15 cellular contexts compared by ENCODE assay signal in the genomic region with DNA sequence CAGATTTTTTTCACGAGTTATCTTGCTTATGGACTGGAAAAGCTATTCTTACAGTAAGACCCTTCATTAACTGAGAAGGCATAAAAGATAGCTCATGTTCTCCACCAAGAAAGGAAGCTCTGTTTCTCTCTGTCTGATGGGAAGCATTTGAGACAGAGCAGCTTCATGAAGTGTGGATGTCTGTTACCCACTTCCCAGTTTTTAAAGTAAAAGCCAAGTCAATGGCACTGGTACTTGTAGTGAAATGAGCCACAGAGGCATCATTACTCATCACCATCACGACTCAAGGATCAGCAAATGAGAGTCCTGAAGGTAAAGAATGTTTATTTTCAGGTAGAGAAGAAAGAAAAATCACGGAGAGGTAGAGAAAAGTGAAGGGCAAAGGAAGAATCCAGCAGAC.
DNase-seq lines count a peak whose midpoint lies in the region; ATAC-seq, FAIRE-seq and TF ChIP-seq lines count a peak whose summit lies in the region.
"Had no signal": no experiment of that assay in that cellular context is flagged by ENCODE, and none has a peak within 500 bp of the region (broad histone marks: within the 10 kb centered on the region; RNA-seq: fewer than 3 reads in every experiment).

No MANE protein-coding gene starts in this region.

- TF ChIP-seq POLR2A in GM12878 (IDR thresholded peaks at IDR 0.05; ENCODE audit: low read depth, low read length) = no peak

- SMC1A ChIA-PET in GM12878 (lab: Charles Lee; ENCODE audit: uncharacterized antibody, unreplicated experiment) = interaction anchor here (1.0 to 7.9 kb wide), 23 partner anchors 9 to 510 kb away, joined by 3 to 321 read pairs (median 17); no protein-coding TSS in a partner anchor

- intact Hi-C loops in GM12878 (cut with micrococcal nuclease; ENCODE audit: unreplicated experiment) (loop anchor here (5.0 kb wide), 1 partner anchor 42 kb away; no protein-coding TSS in a partner anchor), upper lobe of right lung (cut with DNase I) (no loop called here)

- WGBS in GM12878 (ENCODE audit: insufficient coverage, insufficient replicate concordance, low lambda C conversion rate, missing lambda C conversion rate) = 49% methylated on average over 3 of the region's 3 CpGs

- no peaks in the 10 kb centered on the region for H3K27me3 Mint-ChIP-seq in activated naive CD8-positive, alpha-beta T cell treated with anti-CD3 and anti-CD28 coated beads for 36 hours
- no peaks in the 10 kb centered on the region for H3K27me3 Mint-ChIP-seq in activated naive CD8-positive, alpha-beta T cell treated with anti-CD3 and anti-CD28 coated beads, Interleukin-2, amount 50 U/mL, for 24 hours
- H3K27me3 Mint-ChIP-seq: central memory CD8-positive, alpha-beta T cell had no signal

- CTCF ChIA-PET in GM12878 (lab: Yijun Ruan, JAX) = interaction anchor here (0.8 to 5.7 kb wide), 11 partner anchors 14 to 99 kb away, joined by 3 to 73 read pairs (median 5); no protein-coding TSS in a partner anchor

- in situ Hi-C loops in GM12878 (cut with MboI) = no loop called here

- no peak for ATAC-seq in activated naive CD8-positive, alpha-beta T cell treated with anti-CD3 and anti-CD28 coated beads, Interleukin-2, amount 50 U/mL, for 24 hours
- ATAC-seq in GM12878 (no peak), upper lobe of right lung (no peak), GM21381 (IDR thresholded peaks at IDR 0.05; ENCODE audit: unreplicated experiment) (no peak)

- DNase-seq in activated naive CD8-positive, alpha-beta T cell treated with anti-CD3 and anti-CD28 coated beads for 36 hours = no peak
- no peak for DNase-seq in activated naive CD8-positive, alpha-beta T cell treated with anti-CD3 and anti-CD28 coated beads, Interleukin-2, amount 50 U/mL, for 24 hours
- DNase-seq in GM12878 (ENCODE audit: low read depth, low spot score) = no peak
- DNase-seq in midbrain (lab: John Stamatoyannopoulos, UW) = peak; percentile 29
- no peak for DNase-seq in upper lobe of right lung
- no peak for DNase-seq in activated CD4-positive, CD25-positive, alpha-beta regulatory T cell (lab: John Stamatoyannopoulos, UW)
- DNase-seq in stimulated activated naive CD4-positive, alpha-beta T cell (lab: John Stamatoyannopoulos, UW) = no peak
- DNase-seq: ACHN; activated CD4-positive, alpha-beta T cell treated with anti-CD3 and anti-CD28 coated beads for 1 hour; DND-41; NCI-H2171 had no signal

- H3K4me1 Mint-ChIP-seq in activated naive CD8-positive, alpha-beta T cell treated with anti-CD3 and anti-CD28 coated beads for 36 hours = peaks cover 23% of the 10 kb centered on the region
- peaks cover 48% of the 10 kb centered on the region for H3K4me1 Mint-ChIP-seq in activated naive CD8-positive, alpha-beta T cell treated with anti-CD3 and anti-CD28 coated beads, Interleukin-2, amount 50 U/mL, for 24 hours
- H3K4me1 Mint-ChIP-seq: central memory CD8-positive, alpha-beta T cell had no signal

- no TSS peak for BruUV-seq in GM12878 (replicated peaks; lab: Mats Ljungman, UMichigan)

- peak overlapping the region; percentile 22; the same call in 1 of the 2 replicates for H2AFZ ChIP-seq in GM12878 (ENCODE audit: control insufficient read depth, low read depth, low read length)

- no peaks in the 10 kb centered on the region for H3K9me3 Mint-ChIP-seq in activated naive CD8-positive, alpha-beta T cell treated with anti-CD3 and anti-CD28 coated beads for 36 hours
- H3K9me3 Mint-ChIP-seq in activated naive CD8-positive, alpha-beta T cell treated with anti-CD3 and anti-CD28 coated beads, Interleukin-2, amount 50 U/mL, for 24 hours = no peaks in the 10 kb centered on the region
- H3K9me3 Mint-ChIP-seq: activated T-helper 2 cell treated with anti-CD3 and anti-CD28 coated beads, Interferon-gamma antibody, Interleukin-2, Interleukin-4, amounts not matched to agents 10 μg/mL and 5 μg/mL and 100 μg/mL, durations not matched to agents 14 hours and 24 hours and 36 hours; central memory CD8-positive, alpha-beta T cell had no signal

- no peaks in the 10 kb centered on the region for H4K20me1 ChIP-seq in GM12878 (ENCODE audit: control insufficient read depth, insufficient read depth)

- RAD21 ChIA-PET in GM12878 (lab: Charles Lee; ENCODE audit: unreplicated experiment) = interaction anchor here (0.6 to 13.1 kb wide), 21 partner anchors 8 to 481 kb away, joined by 3 to 343 read pairs (median 6); no protein-coding TSS in a partner anchor

- no peak overlapping the region for H3K9ac ChIP-seq in GM12878 (ENCODE audit: control insufficient read depth, insufficient read depth, low read length)

- peaks cover 67% of the 10 kb centered on the region for H3K4me1 ChIP-seq in GM12878 (ENCODE audit: control insufficient read depth, insufficient read depth, low read length)
- H3K4me1 ChIP-seq in upper lobe of right lung = peaks cover 16% of the 10 kb centered on the region

- H3K27me3 ChIP-seq in GM12878 (replicated peaks in 1 of 2; ENCODE audit: control insufficient read depth in 2 of 2, insufficient read depth in 2 of 2, low read length in 1 of 2) (no peaks in the 10 kb centered on the region), upper lobe of right lung (no peaks in the 10 kb centered on the region)

- no peak for FAIRE-seq in GM12878 (lab: Jason Lieb, UNC)

- no peak for TF ChIP-seq EP300 in GM12878 (IDR thresholded peaks at IDR 0.05; ENCODE audit: borderline replicate concordance in 1 of 2, control insufficient read depth in 1 of 2, low read depth in 2 of 2, low read length in 2 of 2)

- no peak for TF ChIP-seq RAD21 in GM12878 (IDR thresholded peaks at IDR 0.05; ENCODE audit: insufficient read depth, low read depth, low read length)

- H3K4me3 ChIP-seq in GM12878 = no peak overlapping the region
- H3K4me3 ChIP-seq in upper lobe of right lung = no peak overlapping the region
- H3K4me3 ChIP-seq: lung had no signal

- peaks cover 4% of the 10 kb centered on the region for H3K36me3 Mint-ChIP-seq in activated naive CD8-positive, alpha-beta T cell treated with anti-CD3 and anti-CD28 coated beads for 36 hours
- H3K36me3 Mint-ChIP-seq in activated naive CD8-positive, alpha-beta T cell treated with anti-CD3 and anti-CD28 coated beads, Interleukin-2, amount 50 U/mL, for 24 hours (ENCODE audit: low read depth) = no peaks in the 10 kb centered on the region

- peak overlapping the region; percentile 59 for H3K27ac ChIP-seq in GM12878 (ENCODE audit: control insufficient read depth, insufficient read depth)
- H3K27ac ChIP-seq in upper lobe of right lung = peak overlapping the region; percentile 21

- no peaks in the 10 kb centered on the region for H3K9me3 ChIP-seq in GM12878 (replicated peaks; ENCODE audit: control insufficient read depth, insufficient read depth, low read length)
- H3K9me3 ChIP-seq in upper lobe of right lung = no peaks in the 10 kb centered on the region

- H3K27ac Mint-ChIP-seq in activated naive CD8-positive, alpha-beta T cell treated with anti-CD3 and anti-CD28 coated beads for 36 hours = peak overlapping the region; percentile 30
- H3K27ac Mint-ChIP-seq in activated naive CD8-positive, alpha-beta T cell treated with anti-CD3 and anti-CD28 coated beads, Interleukin-2, amount 50 U/mL, for 24 hours = no peak overlapping the region
- H3K27ac Mint-ChIP-seq: activated T-helper 2 cell treated with anti-CD3 and anti-CD28 coated beads, Interferon-gamma antibody, Interleukin-2, Interleukin-4, amounts not matched to agents 10 μg/mL and 5 μg/mL and 100 μg/mL, durations not matched to agents 14 hours and 24 hours and 36 hours had no signal

- H3K36me3 ChIP-seq in GM12878 (ENCODE audit: control insufficient read depth in 2 of 2, insufficient read depth in 2 of 2, low read length in 1 of 2) (no peaks in the 10 kb centered on the region), upper lobe of right lung (no peaks in the 10 kb centered on the region)

- TF ChIP-seq CTCF in GM12878 (IDR thresholded peaks at IDR 0.05 in 2 of 3, conservative IDR thresholded peaks at IDR 0.05 in 1 of 3; ENCODE audit: control insufficient read depth in 2 of 3, extremely low read depth in 1 of 3, insufficient read depth in 1 of 3, low read depth in 3 of 3, low read length in 3 of 3) = no peak
- no peak for TF ChIP-seq CTCF in upper lobe of right lung (IDR thresholded peaks at IDR 0.05)

- 0 out of 2 replicates have a peak overlapping the region, but pooled peaks have one; percentile 15 for H3K4me2 ChIP-seq in GM12878 (ENCODE audit: control insufficient read depth, insufficient read depth)

- H3K79me2 ChIP-seq in GM12878 (ENCODE audit: control insufficient read depth, insufficient read depth, low read length) = no peaks in the 10 kb centered on the region; the same call in 1 of the 2 replicates

- POLR2A ChIA-PET in GM12878 (lab: Charles Lee) = interaction anchor here (0.6 to 7.8 kb wide), 18 partner anchors 9 to 506 kb away, joined by 3 to 141 read pairs (median 5); partner anchors contain the start of gene ZFP36L1

- no peak overlapping the region for H3K4me3 Mint-ChIP-seq in activated naive CD8-positive, alpha-beta T cell treated with anti-CD3 and anti-CD28 coated beads for 36 hours
- no peak overlapping the region for H3K4me3 Mint-ChIP-seq in activated naive CD8-positive, alpha-beta T cell treated with anti-CD3 and anti-CD28 coated beads, Interleukin-2, amount 50 U/mL, for 24 hours
- H3K4me3 Mint-ChIP-seq: central memory CD8-positive, alpha-beta T cell had no signal

TF ChIP-seq in GM12878, 131 proteins besides CTCF, POLR2A, EP300 and RAD21 (continues in another document):
- TF ChIP-seq SPI1 (IDR thresholded peaks at IDR 0.05; ENCODE audit: borderline replicate concordance, insufficient read depth, low read depth, low read length) = peak; percentile 74
- peak; percentile 25 to 61; a peak in 3 of 4 replicates for TF ChIP-seq IKZF2 (IDR thresholded peaks at IDR 0.05)
- peak; percentile 34; the same call in 1 of the 2 replicates for TF ChIP-seq IKZF1 (conservative IDR thresholded peaks at IDR 0.05)
- TF ChIP-seq ATF2 (IDR thresholded peaks at IDR 0.05; ENCODE audit: low read length) = 0 out of 2 replicates have a peak, but pooled peaks have one; percentile 16
- 0 out of 2 replicates have a peak, but pooled peaks have one; percentile 15 for TF ChIP-seq RUNX3 (IDR thresholded peaks at IDR 0.05; ENCODE audit: low read length)
- peak; percentile 18; the same call in 1 of the 2 replicates for TF ChIP-seq JUNB (IDR thresholded peaks at IDR 0.05)
- TF ChIP-seq BACH1 (IDR thresholded peaks at IDR 0.05; ENCODE audit: borderline replicate concordance) = no peak
- no peak for TF ChIP-seq JUND (IDR thresholded peaks at IDR 0.05; ENCODE audit: low read depth, low read length)
- no peak for TF ChIP-seq CBFB (IDR thresholded peaks at IDR 0.05; ENCODE audit: low read depth)
